In the genomic region with DNA sequence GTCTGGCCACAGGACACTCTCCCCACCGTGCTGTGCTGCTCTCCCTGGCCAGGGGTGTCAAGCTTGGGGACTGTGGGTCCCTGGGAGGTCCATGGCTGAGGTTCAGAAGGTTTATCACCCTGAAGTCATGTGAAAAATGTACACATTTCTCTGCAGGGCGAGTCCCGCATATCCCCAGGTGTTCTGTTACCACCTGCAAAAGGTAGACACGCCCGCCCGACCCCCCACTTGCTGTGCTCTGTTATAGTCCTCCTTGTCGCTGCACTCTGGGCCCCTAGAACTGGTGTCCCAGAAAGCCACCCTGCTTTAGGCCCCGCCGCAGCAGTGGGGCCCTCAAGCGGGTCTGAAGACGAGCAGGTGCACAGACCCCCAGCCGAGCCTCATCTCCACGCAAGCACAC, we compare ENCODE assay signal across 1 cellular context.
TF ChIP-seq lines count a peak whose summit lies in the region.

No MANE protein-coding gene starts in this region.

TF ChIP-seq in liver, 16 proteins besides CTCF, POLR2A, EP300 and RAD21 (continued from another document):
- TF ChIP-seq, protein P1, sequence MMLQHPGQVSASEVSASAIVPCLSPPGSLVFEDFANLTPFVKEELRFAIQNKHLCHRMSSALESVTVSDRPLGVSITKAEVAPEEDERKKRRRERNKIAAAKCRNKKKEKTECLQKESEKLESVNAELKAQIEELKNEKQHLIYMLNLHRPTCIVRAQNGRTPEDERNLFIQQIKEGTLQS (IDR thresholded peaks at IDR 0.05) = no peak
- no peak for TF ChIP-seq TAF1 (conservative IDR thresholded peaks at IDR 0.05)
TF ChIP-seq in liver: peak in this region for 0.
